Comparison of ENCODE assay signal across 8 cellular contexts in the genomic region with DNA sequence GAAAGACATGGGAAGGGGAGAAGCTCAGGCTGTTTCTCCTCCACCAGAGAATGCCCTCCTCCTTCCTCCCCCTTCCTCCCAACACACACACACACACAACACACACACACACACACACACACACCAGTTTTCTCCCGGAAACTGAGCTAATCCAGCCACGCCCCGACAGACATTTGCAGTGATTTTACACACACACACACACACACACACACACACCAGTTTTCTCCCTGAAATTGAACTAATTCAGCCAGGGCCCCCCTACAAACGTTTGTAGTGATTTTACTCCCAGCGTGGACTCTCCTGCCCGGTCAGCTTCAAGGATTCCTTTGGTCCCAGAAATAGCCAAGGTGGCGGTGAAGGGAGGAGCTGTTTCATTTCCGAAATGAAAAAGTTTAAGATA. TPM values are rescaled to one million over a fixed set of nuclear protein-coding genes. Genes with fewer than 3 reads are reported as not detected.
A peak's percentile ranks its signal among the peaks of the same experiment; 100 is the strongest.
DNase-seq lines count a peak whose midpoint lies in the region; ATAC-seq and TF ChIP-seq lines count a peak whose summit lies in the region.

No MANE protein-coding gene starts in this region.

- in situ Hi-C loops in SK-MEL-5 (cut with HindIII; ENCODE audit: low pct_unique_long_range_greater_than_20kb, low sequenced_read_pairs): no loop called here

- H3K27ac ChIP-seq in lung (ENCODE audit: low read depth in 1 of 2, low read length in 1 of 2) (peak overlapping the region; percentile 43 to 67), thoracic aorta (peak overlapping the region; percentile 29 to 53)

- DNase-seq in SK-MEL-5 (ENCODE audit: low read depth, low spot score): peak; percentile 14
- DNase-seq in effector CD8-positive, alpha-beta T cell (lab: John Stamatoyannopoulos, UW): peak; percentile 4
- peak; percentile 74 for DNase-seq in lung (ENCODE audit: low spot score)
- peak; percentile 46 for DNase-seq in thoracic aorta (ENCODE audit: low spot score)
- no peak for DNase-seq in RPMI8226
- no peak for DNase-seq in activated CD4-positive, CD25-positive, alpha-beta regulatory T cell (lab: John Stamatoyannopoulos, UW)

- peaks cover 0 to 6% of the 10 kb centered on the region in 2 donors for H3K4me1 ChIP-seq in lung (ENCODE audit: control insufficient read depth in 2 of 2, insufficient read depth in 2 of 2, low read length in 2 of 2)
- no peaks in the 10 kb centered on the region for H3K4me1 ChIP-seq in thoracic aorta (ENCODE audit: control insufficient read depth in 1 of 2, low read depth in 2 of 2)

- H3K9me3 ChIP-seq in lung (ENCODE audit: control insufficient read depth in 2 of 2, insufficient read depth in 1 of 2, low read length in 1 of 2): peaks cover 0 to 2% of the 10 kb centered on the region in 2 donors
- H3K9me3 ChIP-seq in thoracic aorta: no peaks in the 10 kb centered on the region

- peak overlapping the region; percentile 64 for H3K4me3 ChIP-seq in lung
- peak overlapping the region; percentile 86 for H3K4me3 ChIP-seq in thoracic aorta

- peak; percentile 13 for ATAC-seq in GM19351 (IDR thresholded peaks at IDR 0.05; ENCODE audit: unreplicated experiment)
- peak; percentile 65 for ATAC-seq in lung (ENCODE audit: insufficient read depth, low FRiP score)
- no peak for ATAC-seq in thoracic aorta (ENCODE audit: insufficient number of reproducible peaks, low FRiP score, low read depth)
- no peak for ATAC-seq in HG03196 (IDR thresholded peaks at IDR 0.05; ENCODE audit: unreplicated experiment)

- WGBS in lung, 2 donors: 2 to 4% methylated on average over 8 of the region's 8 CpGs

- TF ChIP-seq CTCF in lung (IDR thresholded peaks at IDR 0.05; ENCODE audit: control extremely low read depth, extremely low read depth) (no peak), thoracic aorta (IDR thresholded peaks at IDR 0.05) (no peak)

- no peaks in the 10 kb centered on the region for H3K27me3 ChIP-seq in lung (ENCODE audit: control insufficient read depth, insufficient read depth)
- H3K27me3 ChIP-seq in thoracic aorta (replicated peaks; ENCODE audit: insufficient read depth): no peaks in the 10 kb centered on the region

- H3K36me3 ChIP-seq in lung (ENCODE audit: control insufficient read depth in 2 of 2, insufficient read depth in 2 of 2, low read length in 2 of 2) (no peaks in the 10 kb centered on the region), thoracic aorta (no peaks in the 10 kb centered on the region)

RNA-seq across cellular contexts. Expression of a gene that starts 32.9 kb away (rescaled TPM):
- total RNA-seq in SK-MEL-5 (2014; rRNA removed; shearing (Covaris generic)): 29.2 and 30.0 TPM in 2 replicates
- 19.9 and 24.0 TPM in 2 replicates for polyA plus RNA-seq in SK-MEL-5 (2015; cell fraction: cytosol; rRNA removed)
- 25.9 and 27.3 TPM in 2 replicates for polyA plus RNA-seq in SK-MEL-5 (2015; cell fraction: nucleus; rRNA removed)
- 10 to 100 TPM; 22.7 to 34.1 TPM for total RNA-seq in lung
- polyA plus RNA-seq in lung: 10 to 100 TPM; 16.2 to 26.9 TPM
- total RNA-seq in thoracic aorta: 10 to 100 TPM; 18.5 to 39.8 TPM

Comparison
In these comparisons a context has a peak if more than half of its experiments do, and no peak if none do; other contexts are left out.
1. ATAC-seq: peak in GM19351 (single experiment) and lung (single experiment); none in thoracic aorta (single experiment) and HG03196 (single experiment).
2. DNase-seq: peak in SK-MEL-5 (single experiment), effector CD8-positive, alpha-beta T cell (single experiment), lung (single experiment) and thoracic aorta (single experiment); none in RPMI8226 (single experiment) and activated CD4-positive, CD25-positive, alpha-beta regulatory T cell (0 of 4).